Comparison of ENCODE assay signal across 18 cellular contexts in genomic region chr17:1939979-1940809, GRCh38.
A peak's percentile ranks its signal among the peaks of the same experiment; 100 is the strongest.
DNase-seq lines count a peak whose midpoint lies in the region; ATAC-seq and TF ChIP-seq lines count a peak whose summit lies in the region.
"Had no signal": no experiment of that assay in that cellular context is flagged by ENCODE, and none has a peak within 500 bp of the region (broad histone marks: within the 10 kb centered on the region; RNA-seq: fewer than 3 reads in every experiment).

No MANE protein-coding gene starts in this region.

- H3K27ac ChIP-seq in A673 (ENCODE audit: low read depth, low read length, poor library complexity, severe bottlenecking) (peak overlapping the region; percentile 38), colonic mucosa (no peak overlapping the region), neural cell (ENCODE audit: low read length) (peak overlapping the region; percentile 67)
- H3K27ac ChIP-seq: VCaP had no signal

- no peaks in the 10 kb centered on the region for H3K4me1 Mint-ChIP-seq in activated T-helper 17 cell treated with anti-CD3 and anti-CD28 coated beads, Interleukin-2, amount 50 U/mL, for 72 hours
- H3K4me1 Mint-ChIP-seq: naive B cell; stimulated activated effector memory CD8-positive, alpha-beta T cell treated with anti-CD3 and anti-CD28 coated beads, Interleukin-12 subunit alpha, Interleukin-12 subunit beta, amount 100 ng/mL, for 72 hours had no signal

- no peak overlapping the region for H3K4me3 ChIP-seq in A673 (ENCODE audit: low read depth, low read length, poor library complexity, severe bottlenecking)
- no peak overlapping the region for H3K4me3 ChIP-seq in colonic mucosa
- peak overlapping the region; percentile 30 for H3K4me3 ChIP-seq in neural cell (ENCODE audit: low read length)

- H3K4me1 ChIP-seq in A673 (ENCODE audit: insufficient read depth, low read length, poor library complexity, severe bottlenecking) (peaks cover 31% of the 10 kb centered on the region), colonic mucosa (no peaks in the 10 kb centered on the region)

- peak; percentile 32 for TF ChIP-seq EP300 in neural cell (conservative IDR thresholded peaks at IDR 0.05; ENCODE audit: poor library complexity, severe bottlenecking)

- CTCF ChIA-PET in A673 (lab: Charles Lee) = interaction anchor here (0.6 kb wide), 1 partner anchor 31 kb away, joined by 3 read pairs; no protein-coding TSS in a partner anchor

- ATAC-seq in activated T-helper 17 cell treated with anti-CD3 and anti-CD28 coated beads, Interleukin-2, amount 50 U/mL, for 72 hours (replicated peaks) = no peak
- no peak for ATAC-seq in HG03159 (IDR thresholded peaks at IDR 0.05; ENCODE audit: unreplicated experiment)
- ATAC-seq: left lobe of liver; stimulated activated effector memory CD8-positive, alpha-beta T cell treated with anti-CD3 and anti-CD28 coated beads, Interleukin-12 subunit alpha, Interleukin-12 subunit beta, amount 100 ng/mL, for 72 hours had no signal

- H2AFZ ChIP-seq in neural cell (ENCODE audit: low read depth, low read length) = no peak overlapping the region

- intact Hi-C loops in A673 (cut with micrococcal nuclease; ENCODE audit: unreplicated experiment) = no loop called here
- intact Hi-C loops in colonic mucosa (cut with DNase I) = no loop called here

- H3K9me2 ChIP-seq in neural cell (ENCODE audit: insufficient read depth, low read length) = no peaks in the 10 kb centered on the region

- H4K20me1 ChIP-seq in neural cell (ENCODE audit: insufficient read depth) = no peaks in the 10 kb centered on the region

- no peaks in the 10 kb centered on the region for H3K27me3 Mint-ChIP-seq in activated T-helper 17 cell treated with anti-CD3 and anti-CD28 coated beads, Interleukin-2, amount 50 U/mL, for 72 hours
- H3K27me3 Mint-ChIP-seq: type B pancreatic cell had no signal

- H3K9ac ChIP-seq in colonic mucosa (ENCODE audit: low read depth in 2 of 2, low read length in 2 of 2) (no peak overlapping the region), neural cell (ENCODE audit: low read length) (peak overlapping the region; percentile 50)

- H3K4me2 ChIP-seq in neural cell (ENCODE audit: low read length) = no peak overlapping the region

- POLR2A ChIA-PET in A673 (lab: Charles Lee; ENCODE audit: low non-redundant PET) = interaction anchor here (0.6 kb wide), 1 partner anchor 18 kb away, joined by 7 read pairs; no protein-coding TSS in a partner anchor

- TF ChIP-seq RAD21 in neural cell (conservative IDR thresholded peaks at IDR 0.05) = no peak

- no peak overlapping the region for H3K4me3 Mint-ChIP-seq in activated T-helper 17 cell treated with anti-CD3 and anti-CD28 coated beads, Interleukin-2, amount 50 U/mL, for 72 hours
- H3K4me3 Mint-ChIP-seq: naive B cell; stimulated activated effector memory CD8-positive, alpha-beta T cell treated with anti-CD3 and anti-CD28 coated beads, Interleukin-12 subunit alpha, Interleukin-12 subunit beta, amount 100 ng/mL, for 72 hours; type B pancreatic cell had no signal

- H3K36me3 ChIP-seq in A673 (ENCODE audit: insufficient read depth, low read length, poor library complexity, severe bottlenecking) (no peaks in the 10 kb centered on the region), colonic mucosa (no peaks in the 10 kb centered on the region), neural cell (ENCODE audit: insufficient read depth, low read length) (no peaks in the 10 kb centered on the region)

- no peaks in the 10 kb centered on the region for H3K79me2 ChIP-seq in neural cell (replicated peaks; ENCODE audit: insufficient read depth, low read length)

- H3K27me3 ChIP-seq in A673 (replicated peaks; ENCODE audit: insufficient read depth, low read depth, low read length, poor library complexity) (no peaks in the 10 kb centered on the region), colonic mucosa (no peaks in the 10 kb centered on the region), neural cell (ENCODE audit: insufficient read depth, low read depth, low read length) (no peaks in the 10 kb centered on the region)

- H3K36me3 Mint-ChIP-seq in activated T-helper 17 cell treated with anti-CD3 and anti-CD28 coated beads, Interleukin-2, amount 50 U/mL, for 72 hours (ENCODE audit: low read depth) = no peaks in the 10 kb centered on the region
- H3K36me3 Mint-ChIP-seq: naive B cell; stimulated activated effector memory CD8-positive, alpha-beta T cell treated with anti-CD3 and anti-CD28 coated beads, Interleukin-12 subunit alpha, Interleukin-12 subunit beta, amount 100 ng/mL, for 72 hours; type B pancreatic cell had no signal

- BruUV-seq in A673 (replicated peaks; lab: Mats Ljungman, UMichigan) = no TSS peak

- H3K9me3 Mint-ChIP-seq in activated T-helper 17 cell treated with anti-CD3 and anti-CD28 coated beads, Interleukin-2, amount 50 U/mL, for 72 hours = no peaks in the 10 kb centered on the region
- H3K9me3 Mint-ChIP-seq: activated T-helper 2 cell treated with anti-CD3 and anti-CD28 coated beads, Interferon-gamma antibody, Interleukin-2, Interleukin-4, amounts not matched to agents 10 μg/mL and 5 μg/mL and 100 μg/mL, durations not matched to agents 14 hours and 24 hours and 36 hours; stimulated activated effector memory CD8-positive, alpha-beta T cell treated with anti-CD3 and anti-CD28 coated beads, Interleukin-12 subunit alpha, Interleukin-12 subunit beta, amount 100 ng/mL, for 72 hours; type B pancreatic cell had no signal

- H3F3A ChIP-seq in neural cell (ENCODE audit: insufficient read depth, low read length, poor library complexity, severe bottlenecking) = no peaks in the 10 kb centered on the region

- DNase-seq in A673 (ENCODE audit: low spot score) (peak; percentile 82), LHCN-M2 (ENCODE audit: low read depth) (peak; percentile 75), colonic mucosa (peak; percentile 43), NOMO-1 (lab: John Stamatoyannopoulos, UW; ENCODE audit: unreplicated experiment in 2 of 2) (no peak), medulla oblongata (ENCODE audit: extremely low spot score) (no peak)
- DNase-seq: activated CD8-positive, alpha-beta memory T cell treated with anti-CD3 and anti-CD28 coated beads for 24 hours; amniotic stem cell; MM.1S; naive B cell; OCI-M1 had no signal

- TF ChIP-seq CTCF in A673 (conservative IDR thresholded peaks at IDR 0.05; ENCODE audit: low read depth, low read length) (no peak), colonic mucosa (IDR thresholded peaks at IDR 0.05) (no peak), neural cell (IDR thresholded peaks at IDR 0.05; ENCODE audit: poor library complexity, severe bottlenecking) (no peak)

- no peak overlapping the region for H3K27ac Mint-ChIP-seq in activated T-helper 17 cell treated with anti-CD3 and anti-CD28 coated beads, Interleukin-2, amount 50 U/mL, for 72 hours
- H3K27ac Mint-ChIP-seq: activated T-helper 2 cell treated with anti-CD3 and anti-CD28 coated beads, Interferon-gamma antibody, Interleukin-2, Interleukin-4, amounts not matched to agents 10 μg/mL and 5 μg/mL and 100 μg/mL, durations not matched to agents 14 hours and 24 hours and 36 hours; naive B cell; stimulated activated effector memory CD8-positive, alpha-beta T cell treated with anti-CD3 and anti-CD28 coated beads, Interleukin-12 subunit alpha, Interleukin-12 subunit beta, amount 100 ng/mL, for 72 hours; type B pancreatic cell had no signal

- H3K9me3 ChIP-seq in A673 (ENCODE audit: low read depth, low read length, poor library complexity, severe bottlenecking) (no peaks in the 10 kb centered on the region), colonic mucosa (no peaks in the 10 kb centered on the region), neural cell (ENCODE audit: low read length) (no peaks in the 10 kb centered on the region)

TF ChIP-seq in neural cell, 6 proteins besides CTCF, POLR2A, EP300 and RAD21:
- TF ChIP-seq POLR2AphosphoS5 (IDR thresholded peaks at IDR 0.05) (peak; percentile 25), MXI1 (conservative IDR thresholded peaks at IDR 0.05; ENCODE audit: poor library complexity, severe bottlenecking) (no peak)

Comparison
In these comparisons a context has a peak if more than half of its experiments do, and no peak if none do; other contexts are left out.
1. DNase-seq: peak in A673 (single experiment), LHCN-M2 (single experiment) and colonic mucosa (single experiment); none in NOMO-1 (0 of 2) and medulla oblongata (single experiment).